Comparison of ENCODE assay signal across 18 cellular contexts in the genomic region with DNA sequence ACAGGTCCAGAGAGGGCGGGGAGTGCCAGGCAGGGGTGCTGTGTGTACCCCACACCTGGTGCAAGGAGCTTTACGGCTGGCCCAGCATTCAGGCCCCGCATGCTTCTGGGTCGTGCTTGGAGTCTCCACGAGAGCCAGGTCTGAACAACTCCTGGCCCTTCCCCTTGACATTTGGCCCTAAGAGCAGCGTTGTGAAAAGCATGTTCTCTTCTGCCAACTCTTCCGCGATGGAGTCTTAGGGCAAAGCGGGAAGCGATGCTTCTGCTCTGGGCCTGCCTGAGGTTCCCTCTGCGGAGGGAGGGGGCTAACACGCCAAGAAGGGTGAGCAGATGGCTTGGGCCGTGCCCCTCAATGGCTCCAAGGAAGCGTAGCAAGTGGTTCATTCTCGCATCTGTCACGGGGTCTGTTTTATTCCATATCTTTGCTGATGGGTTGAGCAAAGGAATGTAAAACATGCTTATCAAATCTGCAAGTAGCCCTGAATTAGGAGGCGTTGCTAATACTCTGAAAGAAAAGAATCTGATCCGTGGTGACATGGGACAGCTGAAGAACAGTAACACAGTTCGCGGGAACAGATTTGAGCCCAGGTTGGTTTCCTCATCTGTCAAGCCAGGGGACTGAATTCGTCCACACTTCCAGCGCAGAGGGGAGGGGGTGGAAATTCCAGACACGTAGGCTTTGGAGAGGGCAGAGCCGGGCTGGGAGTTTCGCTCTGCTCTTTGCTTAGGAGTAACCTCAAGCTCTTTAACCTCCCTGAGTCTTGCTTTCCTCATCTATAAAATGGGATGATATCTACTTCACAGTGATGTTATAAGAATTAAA. TPM values are rescaled to one million over a fixed set of nuclear protein-coding genes. Genes with fewer than 3 reads are reported as not detected.
DNase-seq lines count a peak whose midpoint lies in the region; ATAC-seq and TF ChIP-seq lines count a peak whose summit lies in the region.
"Had no signal": no experiment of that assay in that cellular context is flagged by ENCODE, and none has a peak within 500 bp of the region (broad histone marks: within the 10 kb centered on the region; RNA-seq: fewer than 3 reads in every experiment).

No MANE protein-coding gene starts in this region.

- peaks cover 7% of the 10 kb centered on the region for H3K36me3 ChIP-seq in right atrium auricular region

- no peak overlapping the region for H3K4me3 ChIP-seq in right atrium auricular region
- H3K4me3 ChIP-seq: ascending aorta, heart right ventricle, mucosa of descending colon, testis had no signal

- H3K9me3 ChIP-seq in right atrium auricular region: no peaks in the 10 kb centered on the region
- H3K9me3 ChIP-seq: ascending aorta, heart right ventricle, mucosa of descending colon, testis had no signal

- ATAC-seq in T-cell (replicated peaks in 1 of 4) (no peak), HG02798 (IDR thresholded peaks at IDR 0.05; ENCODE audit: poor library complexity, unreplicated experiment) (no peak)
- ATAC-seq: activated CD8-positive, alpha-beta T cell treated with anti-CD3 and anti-CD28 coated beads for 36 hours; activated T-helper 17 cell treated with anti-CD3 and anti-CD28 coated beads, Interleukin-2, amount 50 U/mL, for 72 hours; mucosa of descending colon had no signal

- no peaks in the 10 kb centered on the region for H3K9me3 Mint-ChIP-seq in activated T-cell treated with anti-CD3 and anti-CD28 coated beads, Interleukin-2, amount 50 U/mL, for 24 hours
- H3K9me3 Mint-ChIP-seq in T-cell: no peaks in the 10 kb centered on the region
- H3K9me3 Mint-ChIP-seq: activated CD8-positive, alpha-beta T cell treated with anti-CD3 and anti-CD28 coated beads for 36 hours; activated T-helper 17 cell treated with anti-CD3 and anti-CD28 coated beads, Interleukin-2, amount 50 U/mL, for 72 hours had no signal

- H3K27ac ChIP-seq in right atrium auricular region (peak overlapping the region; percentile 8 to 32), substantia nigra (ENCODE audit: low read depth, low read length, poor library complexity, severe bottlenecking) (peak overlapping the region; percentile 42)
- H3K27ac ChIP-seq: ascending aorta, testis had no signal

- H3K27me3 Mint-ChIP-seq in activated T-cell treated with anti-CD3 and anti-CD28 coated beads, Interleukin-2, amount 50 U/mL, for 24 hours: no peaks in the 10 kb centered on the region
- no peaks in the 10 kb centered on the region for H3K27me3 Mint-ChIP-seq in T-cell
- H3K27me3 Mint-ChIP-seq: activated CD8-positive, alpha-beta T cell treated with anti-CD3 and anti-CD28 coated beads for 36 hours; activated T-helper 17 cell treated with anti-CD3 and anti-CD28 coated beads, Interleukin-2, amount 50 U/mL, for 72 hours had no signal

- peaks cover 97% of the 10 kb centered on the region for H3K36me3 Mint-ChIP-seq in activated T-cell treated with anti-CD3 and anti-CD28 coated beads, Interleukin-2, amount 50 U/mL, for 24 hours (ENCODE audit: low read depth)
- peaks cover 25% of the 10 kb centered on the region for H3K36me3 Mint-ChIP-seq in T-cell

- POLR2A ChIA-PET in T-cell (lab: Charles Lee): interaction anchor here in 1 of 2 donors (0.6 kb wide), 1 partner anchor 10 kb away, joined by 3 read pairs; no protein-coding TSS in a partner anchor

- CTCF ChIA-PET in T-cell (lab: Charles Lee): interaction anchor here (0.6 to 1.8 kb wide), 4 partner anchors 8 to 66 kb away, joined by 3 to 8 read pairs (median 3); no protein-coding TSS in a partner anchor

- H3K27me3 ChIP-seq in right atrium auricular region: no peaks in the 10 kb centered on the region
- H3K27me3 ChIP-seq: ascending aorta, heart right ventricle, testis had no signal

- peaks cover 84% of the 10 kb centered on the region for H3K4me1 Mint-ChIP-seq in activated T-cell treated with anti-CD3 and anti-CD28 coated beads, Interleukin-2, amount 50 U/mL, for 24 hours (ENCODE audit: low read depth)
- peaks cover 55 to 74% (median 70%) of the 10 kb centered on the region in 3 donors for H3K4me1 Mint-ChIP-seq in T-cell

- peaks cover 0 to 73% of the 10 kb centered on the region in 2 donors for H3K4me1 ChIP-seq in right atrium auricular region

- DNase-seq in activated T-cell treated with anti-CD3 and anti-CD28 coated beads, Interleukin-2, amount 50 U/mL, for 24 hours: no peak
- DNase-seq in activated T-cell treated with anti-CD3 and anti-CD28 coated beads, Interleukin-2, amount 50 U/mL, for 48 hours: no peak
- DNase-seq in T-cell (no peak), right atrium auricular region (ENCODE audit: low spot score) (no peak), substantia nigra (lab: John Stamatoyannopoulos, UW) (peak in 4 of 49 donors; percentile 30 to 64 (median 38)), NK-92 (lab: John Stamatoyannopoulos, UW; ENCODE audit: unreplicated experiment) (no peak), NCI-H510A (lab: John Stamatoyannopoulos, UW) (no peak)
- DNase-seq: activated CD8-positive, alpha-beta T cell treated with anti-CD3 and anti-CD28 coated beads for 36 hours; COR-L47; cortex of kidney; GDM1; heart right ventricle; NCI-H2081 treated with DMSO at 0.1 percent for 48 hours; testis had no signal

- H3K27ac Mint-ChIP-seq in activated T-cell treated with anti-CD3 and anti-CD28 coated beads, Interleukin-2, amount 50 U/mL, for 24 hours: peak overlapping the region; percentile 6
- H3K27ac Mint-ChIP-seq in T-cell: peak overlapping the region; percentile 74 to 92
- H3K27ac Mint-ChIP-seq: activated T-helper 17 cell treated with anti-CD3 and anti-CD28 coated beads, Interleukin-2, amount 50 U/mL, for 72 hours had no signal

- no peak for TF ChIP-seq CTCF in right atrium auricular region (IDR thresholded peaks at IDR 0.05)

- H3K4me3 Mint-ChIP-seq in activated T-cell treated with anti-CD3 and anti-CD28 coated beads, Interleukin-2, amount 50 U/mL, for 24 hours: no peak overlapping the region
- no peak overlapping the region for H3K4me3 Mint-ChIP-seq in T-cell
- H3K4me3 Mint-ChIP-seq: activated CD8-positive, alpha-beta T cell treated with anti-CD3 and anti-CD28 coated beads for 36 hours; activated T-helper 17 cell treated with anti-CD3 and anti-CD28 coated beads, Interleukin-2, amount 50 U/mL, for 72 hours had no signal

RNA-seq across cellular contexts. Expression of a gene that starts 38.0 kb away (rescaled TPM):
- total RNA-seq in T-cell: 100 to 1,000 TPM in 1 of 5 donors, 10 to 100 TPM in 4; 78.7 to 125 (median 93.2) TPM
- total RNA-seq in right atrium auricular region: 1 to 10 TPM; 6.0 to 8.1 TPM

Comparison
In these comparisons a context has a peak if more than half of its experiments do, and no peak if none do; other contexts are left out.
1. RNA of a gene that starts 38.0 kb away (total RNA-seq): 78.7 to 125 TPM in T-cell; 6.0 to 8.1 TPM in right atrium auricular region; every median in the first group is over 4 times any median in the second.